ENCODE assay signal across 31 cellular contexts in genomic region chr10:49128854-49129253, GRCh38. TPM values are rescaled to one million over a fixed set of nuclear protein-coding genes. Genes with fewer than 3 reads are reported as not detected.
"Had no signal": no experiment of that assay in that cellular context is flagged by ENCODE, and none has a peak within 500 bp of the region (broad histone marks: within the 10 kb centered on the region; RNA-seq: fewer than 3 reads in every experiment).

No MANE protein-coding gene starts in this region.

- H3K27ac Mint-ChIP-seq: stimulated activated effector memory CD8-positive, alpha-beta T cell treated with anti-CD3 and anti-CD28 coated beads, Interleukin-12 subunit alpha, Interleukin-12 subunit beta, amount 100 ng/mL, for 72 hours; stimulated activated memory B cell treated with anti-CD40 and anti-IgM and Interleukin-4, amounts not matched to agents 10 μg/mL and 1 μg/mL and 100 μg/mL, for 72 hours; stimulated activated naive B cell treated with anti-CD40 and anti-IgM and Interleukin-4, amounts not matched to agents 10 μg/mL and 1 μg/mL and 100 μg/mL, for 72 hours; stimulated activated naive CD8-positive, alpha-beta T cell treated with anti-CD3 and anti-CD28 coated beads, Interleukin-15, amount 100 ng/mL, for 72 hours; stimulated activated naive CD8-positive, alpha-beta T cell treated with anti-CD3 and anti-CD28 coated beads, Interleukin-15, Interleukin-2, amounts not matched to agents 100 ng/mL and 50 ng/mL, for 24 hours; type B pancreatic cell had no signal

- H3K36me3 Mint-ChIP-seq: stimulated activated effector memory CD8-positive, alpha-beta T cell treated with anti-CD3 and anti-CD28 coated beads, Interleukin-12 subunit alpha, Interleukin-12 subunit beta, amount 100 ng/mL, for 72 hours; stimulated activated memory B cell treated with anti-CD40 and anti-IgM and Interleukin-4, amounts not matched to agents 10 μg/mL and 1 μg/mL and 100 μg/mL, for 72 hours; type B pancreatic cell had no signal

- H3K27me3 ChIP-seq: testis, thyroid gland, tibial artery, tibial nerve, transverse colon, upper lobe of left lung, upper lobe of right lung, uterus, vagina had no signal

- H3K9me3 ChIP-seq: stomach, testis, thoracic aorta, thyroid gland, tibial artery, tibial nerve, transverse colon, upper lobe of left lung, upper lobe of right lung, uterus, vagina had no signal

- DNase-seq: stimulated activated CD4-positive, alpha-beta T cell treated with anti-CD3 and anti-CD28 coated beads, Interleukin-2, amount 100 ng/mL, for 48 hours; stimulated activated CD4-positive, alpha-beta T cell treated with anti-CD3 and anti-CD28 coated beads, Interleukin-4, amount 100 ng/mL, for 1 hour; stimulated activated CD4-positive, alpha-beta T cell treated with anti-CD3 and anti-CD28 coated beads, Interleukin-4, amount 100 ng/mL, for 24 hours; stimulated activated CD4-positive, alpha-beta T cell treated with anti-CD3 and anti-CD28 coated beads, Interleukin-4, amount 100 ng/mL, for 4 hours; stimulated activated CD8-positive, alpha-beta memory T cell treated with anti-CD3 and anti-CD28 coated beads, Interleukin-4, amount 100 ng/mL, for 48 hours; stimulated activated naive B cell treated with anti-CD40 and anti-IgM and Interleukin-4, amounts not matched to agents 10 μg/mL and 1 μg/mL and 100 μg/mL, for 72 hours; stimulated activated naive CD4-positive, alpha-beta T cell; stimulated activated naive CD4-positive, alpha-beta T cell treated with Interleukin-2 at 50 U/mL for 16 hours; stimulated activated naive CD8-positive, alpha-beta T cell treated with anti-CD3 and anti-CD28 coated beads, Interleukin-15, amount 100 ng/mL, for 72 hours; stimulated activated naive CD8-positive, alpha-beta T cell treated with anti-CD3 and anti-CD28 coated beads, Interleukin-15, Interleukin-2, amounts not matched to agents 100 U/mL and 50 U/mL, for 24 hours; stomach; substantia nigra; testis; thyroid gland; tibial artery; transverse colon; trophoblast cell; upper lobe of left lung; upper lobe of right lung; uterus had no signal

- H3K4me3 ChIP-seq: stomach, testis, thoracic aorta, thyroid gland, tibial artery, tibial nerve, transverse colon, upper lobe of left lung, upper lobe of right lung, uterus, vagina had no signal

- H3K9me3 Mint-ChIP-seq: stimulated activated memory B cell treated with anti-CD40 and anti-IgM and Interleukin-4, amounts not matched to agents 10 μg/mL and 1 μg/mL and 100 μg/mL, for 72 hours; stimulated activated naive B cell treated with anti-CD40 and anti-IgM and Interleukin-4, amounts not matched to agents 10 μg/mL and 1 μg/mL and 100 μg/mL, for 72 hours; type B pancreatic cell had no signal

- H3K4me3 Mint-ChIP-seq: stimulated activated effector memory CD8-positive, alpha-beta T cell treated with anti-CD3 and anti-CD28 coated beads, Interleukin-12 subunit alpha, Interleukin-12 subunit beta, amount 100 ng/mL, for 72 hours; stimulated activated memory B cell treated with anti-CD40 and anti-IgM and Interleukin-4, amounts not matched to agents 10 μg/mL and 1 μg/mL and 100 μg/mL, for 72 hours; stimulated activated naive B cell treated with anti-CD40 and anti-IgM and Interleukin-4, amounts not matched to agents 10 μg/mL and 1 μg/mL and 100 μg/mL, for 72 hours; stimulated activated naive CD8-positive, alpha-beta T cell treated with anti-CD3 and anti-CD28 coated beads, Interleukin-15, amount 100 ng/mL, for 72 hours; stimulated activated naive CD8-positive, alpha-beta T cell treated with anti-CD3 and anti-CD28 coated beads, Interleukin-15, Interleukin-2, amounts not matched to agents 100 ng/mL and 50 ng/mL, for 24 hours; type B pancreatic cell had no signal

- H3K4me1 ChIP-seq: testis, thyroid gland, tibial artery, tibial nerve, transverse colon, upper lobe of left lung, uterus, vagina had no signal

- H3K4me1 Mint-ChIP-seq: stimulated activated effector memory CD8-positive, alpha-beta T cell treated with anti-CD3 and anti-CD28 coated beads, Interleukin-12 subunit alpha, Interleukin-12 subunit beta, amount 100 ng/mL, for 72 hours; stimulated activated memory B cell treated with anti-CD40 and anti-IgM and Interleukin-4, amounts not matched to agents 10 μg/mL and 1 μg/mL and 100 μg/mL, for 72 hours; stimulated activated naive CD8-positive, alpha-beta T cell treated with anti-CD3 and anti-CD28 coated beads, Interleukin-15, amount 100 ng/mL, for 72 hours had no signal

- H3K27ac ChIP-seq: stomach, testis, thoracic aorta, thyroid gland, tibial artery, tibial nerve, transverse colon, upper lobe of left lung, upper lobe of right lung, uterus, vagina had no signal

- H3K36me3 ChIP-seq: stomach, thoracic aorta, thyroid gland, tibial artery, tibial nerve, transverse colon, upper lobe of left lung, upper lobe of right lung, uterus, vagina had no signal

RNA-seq across cellular contexts. Expression of gene FAM170B, which starts 5.0 kb away (rescaled TPM):
- total RNA-seq: stomach, subcutaneous adipose tissue, temporal lobe, thoracic aorta, thyroid gland, transverse colon, upper lobe of right lung, ureter, urinary bladder, uterus, vagina had no signal
